2 cellular contexts compared by ENCODE assay signal in genomic region chr9:18707078-18707477, GRCh38.
A peak's percentile ranks its signal among the peaks of the same experiment; 100 is the strongest.
TF ChIP-seq lines count a peak whose summit lies in the region.

No MANE protein-coding gene starts in this region.

TF ChIP-seq in liver, 16 proteins besides CTCF, POLR2A, EP300 and RAD21 (continued from another document):
- no peak for TF ChIP-seq ZBTB33 (IDR thresholded peaks at IDR 0.05)
- peak; percentile 26 for TF ChIP-seq NR2F2 (IDR thresholded peaks at IDR 0.05)
- no peak for TF ChIP-seq TAF1 (conservative IDR thresholded peaks at IDR 0.05)
- no peak for TF ChIP-seq YY1 (IDR thresholded peaks at IDR 0.05)
- TF ChIP-seq EGR1 (IDR thresholded peaks at IDR 0.05; ENCODE audit: low read depth in 2 of 2), result no peak
- TF ChIP-seq FOXA1 (IDR thresholded peaks at IDR 0.05), result no peak
- no peak for TF ChIP-seq ATF3 (IDR thresholded peaks at IDR 0.05)
- TF ChIP-seq REST (IDR thresholded peaks at IDR 0.05), result no peak
- no peak for TF ChIP-seq GABPA (IDR thresholded peaks at IDR 0.05 in 1 of 2, conservative IDR thresholded peaks at IDR 0.05 in 1 of 2)
- TF ChIP-seq RXRA (IDR thresholded peaks at IDR 0.05), result peak; percentile 30 to 78
- TF ChIP-seq MAX (IDR thresholded peaks at IDR 0.05), result no peak
- TF ChIP-seq FOXA2 (IDR thresholded peaks at IDR 0.05), result no peak
- peak; percentile 18 for TF ChIP-seq SP1 (IDR thresholded peaks at IDR 0.05)
- TF ChIP-seq HNF4A (conservative IDR thresholded peaks at IDR 0.05), result peak; percentile 57 to 76
- TF ChIP-seq HNF4G (IDR thresholded peaks at IDR 0.05), result no peak
TF ChIP-seq in liver: peak in this region for 4.

TF ChIP-seq in GM23338, 12 proteins besides CTCF, POLR2A, EP300 and RAD21 (continued from another document):
- no peak for TF ChIP-seq EZH2phosphoT487 (IDR thresholded peaks at IDR 0.05; ENCODE audit: unreplicated experiment)
- no peak for TF ChIP-seq EZH2 (IDR thresholded peaks at IDR 0.05; ENCODE audit: low read depth, unreplicated experiment)
- no peak for TF ChIP-seq ETS1 (IDR thresholded peaks at IDR 0.05)
- no peak for TF ChIP-seq ZNF462 (CRISPR knock-in tag; IDR thresholded peaks at IDR 0.05)
- no peak for TF ChIP-seq REST (IDR thresholded peaks at IDR 0.05; ENCODE audit: unreplicated experiment)
- no peak for TF ChIP-seq JUNB (IDR thresholded peaks at IDR 0.05; ENCODE audit: unreplicated experiment)
- TF ChIP-seq ZNF331 (CRISPR knock-in tag; IDR thresholded peaks at IDR 0.05; ENCODE audit: low read depth), result no peak
TF ChIP-seq in GM23338: peak in this region for 0.
